Comparison of ENCODE assay signal across 10 cellular contexts in the genomic region with DNA sequence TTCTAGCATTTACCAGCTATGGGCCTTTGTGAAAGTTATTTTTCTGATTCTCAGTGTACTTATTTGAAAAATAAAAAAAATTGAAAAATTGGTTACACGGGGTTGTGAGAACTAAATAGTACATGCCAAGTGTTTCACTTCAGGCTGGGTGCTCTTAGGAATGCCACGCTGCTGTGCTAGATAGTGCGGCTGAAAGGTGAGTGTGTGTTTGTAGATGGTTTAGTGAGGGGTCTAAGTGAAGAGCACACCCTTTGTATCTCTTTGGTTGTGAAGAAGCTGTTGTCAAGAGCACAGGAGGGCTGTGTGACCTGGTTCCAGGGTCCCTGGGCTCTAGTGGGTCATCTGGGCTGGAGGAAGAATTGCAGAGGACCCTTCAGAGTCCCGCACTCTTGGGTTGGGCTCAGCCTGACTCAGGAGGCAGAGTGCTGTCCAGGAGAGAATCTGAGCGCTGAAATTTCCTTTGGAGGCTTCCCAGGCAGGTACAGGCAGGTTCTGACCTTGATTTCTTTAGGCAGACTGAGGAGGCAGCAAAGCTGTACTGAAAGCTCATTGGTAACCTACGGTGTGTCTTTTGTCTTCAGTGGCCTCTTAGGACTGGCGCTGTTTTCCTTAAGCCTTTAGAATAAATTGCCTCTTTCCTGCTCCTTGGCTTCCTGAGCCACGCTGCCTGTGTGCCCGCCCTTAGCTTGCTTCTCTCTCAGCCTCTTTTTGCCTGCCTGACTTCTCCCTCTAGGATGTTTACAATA. TPM values are rescaled to one million over a fixed set of nuclear protein-coding genes. Genes with fewer than 3 reads are reported as not detected.
A peak's percentile ranks its signal among the peaks of the same experiment; 100 is the strongest.
DNase-seq lines count a peak whose midpoint lies in the region; ATAC-seq, FAIRE-seq and TF ChIP-seq lines count a peak whose summit lies in the region.
"Had no signal": no experiment of that assay in that cellular context is flagged by ENCODE, and none has a peak within 500 bp of the region (broad histone marks: within the 10 kb centered on the region; RNA-seq: fewer than 3 reads in every experiment).

No MANE protein-coding gene starts in this region.

- H3K9me2 ChIP-seq in OCI-LY7 (ENCODE audit: insufficient read depth, low read length): no peaks in the 10 kb centered on the region

- peaks cover 98% of the 10 kb centered on the region for H3K79me2 ChIP-seq in OCI-LY7 (ENCODE audit: insufficient read depth, low read depth, low read length)

- peak in 1 of 2 experiments; percentile 40; a peak in 3 of 6 replicates for ATAC-seq in A549
- ATAC-seq in GM21367 (IDR thresholded peaks at IDR 0.05; ENCODE audit: unreplicated experiment): no peak

- no peak for TF ChIP-seq RAD21 in A549 (conservative IDR thresholded peaks at IDR 0.05 in 1 of 2, IDR thresholded peaks at IDR 0.05 in 1 of 2)

- intact Hi-C loops in OCI-LY7 (cut with micrococcal nuclease; ENCODE audit: unreplicated experiment): no loop called here

- BruUV-seq in OCI-LY7 (replicated peaks; lab: Mats Ljungman, UMichigan): no TSS peak

- H2AFZ ChIP-seq in OCI-LY7 (ENCODE audit: low read length): no peak overlapping the region

- DNase-seq in A549 (ENCODE audit: low read depth in 1 of 2, low spot score in 1 of 2) (no peak), NCI-H2227 treated with DMSO at 0.1 percent for 48 hours (lab: John Stamatoyannopoulos, UW) (peak; percentile 22), OCI-LY7 (ENCODE audit: low spot score) (no peak), LoVo (ENCODE audit: low spot score) (no peak), OCI-M2 (lab: John Stamatoyannopoulos, UW; ENCODE audit: unreplicated experiment) (no peak)
- DNase-seq: kidney glomerular epithelial cell, MV-4-11 had no signal

- H3K36me3 ChIP-seq in endocrine pancreas (ENCODE audit: control insufficient read depth, insufficient read depth, low read length) (no peaks in the 10 kb centered on the region), muscle layer of duodenum (ENCODE audit: control insufficient read depth in 1 of 2, insufficient read depth in 2 of 2, low read length in 2 of 2) (no peaks in the 10 kb centered on the region), OCI-LY7 (ENCODE audit: insufficient read depth, low read length) (peaks cover 13% of the 10 kb centered on the region; the same call in 1 of the 2 replicates)

- H3K9me3 ChIP-seq in A549 (no peaks in the 10 kb centered on the region), endocrine pancreas (ENCODE audit: control insufficient read depth, low read length) (no peaks in the 10 kb centered on the region), muscle layer of duodenum (ENCODE audit: control insufficient read depth in 1 of 2, low read length in 2 of 2) (no peaks in the 10 kb centered on the region), OCI-LY7 (ENCODE audit: low read length) (no peaks in the 10 kb centered on the region)

- H4K20me1 ChIP-seq in OCI-LY7 (ENCODE audit: insufficient read depth, low read length): peaks cover 27% of the 10 kb centered on the region

- H3K27ac ChIP-seq in A549: peak overlapping the region; percentile 18 to 54; a peak in 4 of 6 replicates
- peak overlapping the region; percentile 37 for H3K27ac ChIP-seq in muscle layer of duodenum (ENCODE audit: low read length)
- no peak overlapping the region for H3K27ac ChIP-seq in OCI-LY7 (ENCODE audit: low read depth, low read length, poor library complexity, severe bottlenecking)

- peak overlapping the region; percentile 15 for H3K9ac ChIP-seq in endocrine pancreas (ENCODE audit: control insufficient read depth, insufficient read depth, low read length)

- no peak for TF ChIP-seq EP300 in A549 (IDR thresholded peaks at IDR 0.05)

- TF ChIP-seq POLR2A in A549 (IDR thresholded peaks at IDR 0.05; ENCODE audit: low read length): no peak

- H3K4me2 ChIP-seq in A549 (peak overlapping the region; percentile 40), OCI-LY7 (ENCODE audit: low read length) (no peak overlapping the region)

- no peak for FAIRE-seq in A549 (lab: Jason Lieb, UNC)

- H3K4me1 ChIP-seq in A549: peaks cover 76% of the 10 kb centered on the region
- H3K4me1 ChIP-seq in endocrine pancreas (ENCODE audit: control insufficient read depth, insufficient read depth, low read length): peaks cover 49% of the 10 kb centered on the region
- H3K4me1 ChIP-seq in muscle layer of duodenum (ENCODE audit: control insufficient read depth in 1 of 2, insufficient read depth in 2 of 2, low read length in 2 of 2): peaks cover 26 to 46% of the 10 kb centered on the region in 2 donors
- peaks cover 72% of the 10 kb centered on the region for H3K4me1 ChIP-seq in OCI-LY7 (ENCODE audit: insufficient read depth, low read length, poor library complexity, severe bottlenecking)

- 74% methylated on average over 9 of the region's 9 CpGs for WGBS in A549 (ENCODE audit: missing lambda C conversion rate)

- CTCF ChIA-PET in A549 (lab: Yijun Ruan, JAX): interaction anchor here (0.7 to 1.6 kb wide), 4 partner anchors 15 to 346 kb away, joined by 3 read pairs; no protein-coding TSS in a partner anchor
- CTCF ChIA-PET in OCI-LY7 (lab: Charles Lee; ENCODE audit: unreplicated experiment): no interaction called here

- TF ChIP-seq CTCF in A549 (IDR thresholded peaks at IDR 0.05) (no peak), OCI-LY7 (conservative IDR thresholded peaks at IDR 0.05; ENCODE audit: low read length) (no peak)

- POLR2A ChIA-PET in A549 (lab: Yijun Ruan, JAX): no interaction called here
- POLR2A ChIA-PET in OCI-LY7 (lab: Charles Lee): interaction anchor here (0.5 to 1.7 kb wide), 3 partner anchors 24 to 67 kb away, joined by 3 to 8 read pairs (median 5); no protein-coding TSS in a partner anchor

- no peaks in the 10 kb centered on the region for H3K27me3 ChIP-seq in endocrine pancreas (ENCODE audit: control insufficient read depth, insufficient read depth, low read length)
- no peaks in the 10 kb centered on the region for H3K27me3 ChIP-seq in muscle layer of duodenum (ENCODE audit: low read depth, low read length)

- H3K4me3 ChIP-seq in A549 (no peak overlapping the region), endocrine pancreas (ENCODE audit: control insufficient read depth, insufficient read depth, low read length) (no peak overlapping the region), muscle layer of duodenum (ENCODE audit: low read depth in 1 of 2, low read length in 2 of 2) (no peak overlapping the region), OCI-LY7 (ENCODE audit: low read depth, low read length, poor library complexity, severe bottlenecking) (no peak overlapping the region)

TF ChIP-seq in A549, 52 proteins besides CTCF, POLR2A, EP300 and RAD21:
- TF ChIP-seq ZFP36 (IDR thresholded peaks at IDR 0.05; ENCODE audit: borderline replicate concordance, partially characterized antibody): no peak
- TF ChIP-seq, protein P1, sequence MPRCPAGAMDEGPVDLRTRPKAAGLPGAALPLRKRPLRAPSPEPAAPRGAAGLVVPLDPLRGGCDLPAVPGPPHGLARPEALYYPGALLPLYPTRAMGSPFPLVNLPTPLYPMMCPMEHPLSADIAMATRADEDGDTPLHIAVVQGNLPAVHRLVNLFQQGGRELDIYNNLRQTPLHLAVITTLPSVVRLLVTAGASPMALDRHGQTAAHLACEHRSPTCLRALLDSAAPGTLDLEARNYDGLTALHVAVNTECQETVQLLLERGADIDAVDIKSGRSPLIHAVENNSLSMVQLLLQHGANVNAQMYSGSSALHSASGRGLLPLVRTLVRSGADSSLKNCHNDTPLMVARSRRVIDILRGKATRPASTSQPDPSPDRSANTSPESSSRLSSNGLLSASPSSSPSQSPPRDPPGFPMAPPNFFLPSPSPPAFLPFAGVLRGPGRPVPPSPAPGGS (IDR thresholded peaks at IDR 0.05): no peak
- no peak for TF ChIP-seq EHMT2 (IDR thresholded peaks at IDR 0.05; ENCODE audit: low read depth)
- no peak for TF ChIP-seq FOSL2 (IDR thresholded peaks at IDR 0.05)
- no peak for TF ChIP-seq FOSL2 (CRISPR knock-in tag; IDR thresholded peaks at IDR 0.05)
- TF ChIP-seq CBX8 (IDR thresholded peaks at IDR 0.05): no peak
TF ChIP-seq in A549: peak in this region for 0.

RNA-seq across cellular contexts. Expression of a gene that starts 44.4 kb away (rescaled TPM):
- polyA plus RNA-seq in A549 (2011; rRNA removed) (82.2 and 91.4 TPM in 2 replicates), A549 (2017; fragmentation: RNase III; extraction: RNeasy Plus Mini Kit Qiagen cat#74134 plus additional on column Dnase treatment) (60.8 to 69.6 TPM (median 61.9 TPM) in 3 replicates)
- polyA plus RNA-seq in A549 (2012; cell fraction: cytosol; rRNA removed): 34.1 and 37.0 TPM in 2 replicates
- 34.7 and 47.6 TPM in 2 replicates for polyA plus RNA-seq in A549 (2012; cell fraction: nucleus; rRNA removed)
- 122 and 124 TPM in 2 replicates for polyA minus RNA-seq in A549 (2011; rRNA and poly(A)+ RNA removed)
- 67.2 and 74.0 TPM in 2 replicates for total RNA-seq in OCI-LY7 (2014; rRNA removed; shearing (Covaris generic))
- 181 and 206 TPM in 2 replicates for total RNA-seq in OCI-LY7 (2022)
